ENCODE assay signal across 13 cellular contexts in genomic region chr18:475202-475624, GRCh38. TPM values are rescaled to one million over a fixed set of nuclear protein-coding genes. Genes with fewer than 3 reads are reported as not detected.
DNase-seq lines count a peak whose midpoint lies in the region; ATAC-seq, FAIRE-seq and TF ChIP-seq lines count a peak whose summit lies in the region.
"Had no signal": no experiment of that assay in that cellular context is flagged by ENCODE, and none has a peak within 500 bp of the region (broad histone marks: within the 10 kb centered on the region; RNA-seq: fewer than 3 reads in every experiment).

No MANE protein-coding gene starts in this region.

- H3K27ac Mint-ChIP-seq in activated naive CD4-positive, alpha-beta T cell treated with anti-CD3 and anti-CD28 coated beads, Interleukin-2, amount 10 ng/mL, durations not matched to agents 7 days and 5 days = no peak overlapping the region
- H3K27ac Mint-ChIP-seq in progenitor cell of endocrine pancreas = no peak overlapping the region
- H3K27ac Mint-ChIP-seq: memory B cell had no signal

- no peaks in the 10 kb centered on the region for H3K36me3 ChIP-seq in ACC112 (ENCODE audit: insufficient read depth, low read length)
- peaks cover 4% of the 10 kb centered on the region for H3K36me3 ChIP-seq in NT2/D1 (ENCODE audit: insufficient read depth, insufficient read length, low read length)
- no peaks in the 10 kb centered on the region for H3K36me3 ChIP-seq in endothelial cell of umbilical vein (ENCODE audit: control insufficient read depth in 2 of 2, extremely low read depth in 1 of 2, insufficient read depth in 2 of 2, low read length in 2 of 2)
- peaks cover 0 to 18% of the 10 kb centered on the region in 2 experiments for H3K36me3 ChIP-seq in mesenchymal stem cell (ENCODE audit: control insufficient read depth in 1 of 2, insufficient read depth in 2 of 2, low read depth in 1 of 2, low read length in 2 of 2)
- H3K36me3 ChIP-seq: HAP-1 had no signal

- no peak for ATAC-seq in GM19395 (IDR thresholded peaks at IDR 0.05; ENCODE audit: unreplicated experiment)

- no peaks in the 10 kb centered on the region for H4K20me1 ChIP-seq in endothelial cell of umbilical vein (replicated peaks; ENCODE audit: control insufficient read depth, extremely low read depth, insufficient read depth, low read length)

- POLR2A ChIA-PET in endothelial cell of umbilical vein (lab: Charles Lee) = no interaction called here

- CTCF ChIA-PET in endothelial cell of umbilical vein (lab: Charles Lee) = interaction anchor here (1.2 to 2.3 kb wide), 6 partner anchors 9 to 67 kb away, joined by 3 to 6 read pairs (median 4); no protein-coding TSS in a partner anchor
- CTCF ChIA-PET in activated naive CD4-positive, alpha-beta T cell treated with anti-CD3 and anti-CD28 coated beads, Interleukin-2, amount 10 ng/mL, durations not matched to agents 7 days and 5 days (lab: Charles Lee) = interaction anchor here (1.5 kb wide), 1 partner anchor 240 kb away, joined by 3 read pairs; no protein-coding TSS in a partner anchor

- peak overlapping the region; percentile 43 to 52 for H3K18ac ChIP-seq in mesenchymal stem cell (ENCODE audit: low read depth in 1 of 2, low read length in 2 of 2)

- H2AFZ ChIP-seq in ACC112 (ENCODE audit: low read length, unreplicated experiment) (peak overlapping the region; percentile 6), endothelial cell of umbilical vein (ENCODE audit: low read depth, low read length) (peak overlapping the region; percentile 2), mesenchymal stem cell (ENCODE audit: low read depth, low read length) (no peak overlapping the region)

- no peaks in the 10 kb centered on the region for H3K9me3 Mint-ChIP-seq in activated naive CD4-positive, alpha-beta T cell treated with anti-CD3 and anti-CD28 coated beads, Interleukin-2, amount 10 ng/mL, durations not matched to agents 7 days and 5 days
- no peaks in the 10 kb centered on the region for H3K9me3 Mint-ChIP-seq in progenitor cell of endocrine pancreas (ENCODE audit: low read depth)
- H3K9me3 Mint-ChIP-seq: memory B cell had no signal

- no peak overlapping the region for H2BK12ac ChIP-seq in mesenchymal stem cell (ENCODE audit: low read length in 2 of 2)

- H3K14ac ChIP-seq in mesenchymal stem cell (ENCODE audit: low read length in 2 of 2) = no peak overlapping the region

- H3K4me1 ChIP-seq in ACC112 (ENCODE audit: control insufficient read depth, insufficient read depth, low read length, unreplicated experiment) (peaks cover 61% of the 10 kb centered on the region), NT2/D1 (ENCODE audit: insufficient read depth, insufficient read length) (no peaks in the 10 kb centered on the region), endothelial cell of umbilical vein (ENCODE audit: control insufficient read depth, extremely low read depth, insufficient read depth, low read length) (peaks cover 12% of the 10 kb centered on the region), mesenchymal stem cell (ENCODE audit: control insufficient read depth, insufficient read depth, low read depth, low read length) (peaks cover 23% of the 10 kb centered on the region)
- H3K4me1 ChIP-seq: HAP-1 had no signal

- H2BK5ac ChIP-seq in mesenchymal stem cell (ENCODE audit: low read depth, low read length, poor library complexity, severe bottlenecking) = peak overlapping the region; percentile 57

- H3K4me2 ChIP-seq in endothelial cell of umbilical vein (ENCODE audit: insufficient read depth, low read length) = peak overlapping the region; percentile 2
- H3K4me2 ChIP-seq in mesenchymal stem cell (ENCODE audit: low read length, poor library complexity, severe bottlenecking) = no peak overlapping the region

- no peaks in the 10 kb centered on the region for H3K4me1 Mint-ChIP-seq in activated naive CD4-positive, alpha-beta T cell treated with anti-CD3 and anti-CD28 coated beads, Interleukin-2, amount 10 ng/mL, durations not matched to agents 7 days and 5 days
- peaks cover 17% of the 10 kb centered on the region for H3K4me1 Mint-ChIP-seq in progenitor cell of endocrine pancreas (ENCODE audit: low read depth)
- H3K4me1 Mint-ChIP-seq: memory B cell had no signal

- peak overlapping the region; percentile 27 for H4K8ac ChIP-seq in mesenchymal stem cell (ENCODE audit: low read length)

- BruUV-seq in endothelial cell of umbilical vein (replicated peaks; lab: Mats Ljungman, UMichigan) = no TSS peak

- H3K27ac ChIP-seq in ACC112 (ENCODE audit: low read depth, low read length) = peak overlapping the region; percentile 56
- H3K27ac ChIP-seq in endothelial cell of umbilical vein (ENCODE audit: insufficient read depth, low read depth, low read length) = peak overlapping the region; percentile 29
- H3K27ac ChIP-seq in mesenchymal stem cell (ENCODE audit: low read length, poor library complexity, severe bottlenecking) = peak overlapping the region; percentile 94

- H3K27me3 ChIP-seq in ACC112 (ENCODE audit: insufficient read depth, low read length) = no peaks in the 10 kb centered on the region
- no peaks in the 10 kb centered on the region for H3K27me3 ChIP-seq in NT2/D1 (ENCODE audit: insufficient read depth, insufficient read length)
- no peaks in the 10 kb centered on the region for H3K27me3 ChIP-seq in endothelial cell of umbilical vein (ENCODE audit: control insufficient read depth in 2 of 2, insufficient read depth in 2 of 2, low read length in 2 of 2)
- no peaks in the 10 kb centered on the region for H3K27me3 ChIP-seq in mesenchymal stem cell (ENCODE audit: control insufficient read depth in 1 of 2, insufficient read depth in 1 of 2, low read length in 2 of 2)

- H4K91ac ChIP-seq in mesenchymal stem cell (ENCODE audit: low read length) = no peak overlapping the region

- H3K4ac ChIP-seq in mesenchymal stem cell (ENCODE audit: low read depth in 1 of 2, low read length in 2 of 2) = no peak overlapping the region

- H3K36me3 Mint-ChIP-seq in activated naive CD4-positive, alpha-beta T cell treated with anti-CD3 and anti-CD28 coated beads, Interleukin-2, amount 10 ng/mL, durations not matched to agents 7 days and 5 days = no peaks in the 10 kb centered on the region
- H3K36me3 Mint-ChIP-seq in progenitor cell of endocrine pancreas (ENCODE audit: insufficient read depth) = no peaks in the 10 kb centered on the region
- H3K36me3 Mint-ChIP-seq: memory B cell had no signal

- peaks cover 2% of the 10 kb centered on the region for H3K79me1 ChIP-seq in mesenchymal stem cell (replicated peaks; ENCODE audit: low read length, poor library complexity, severe bottlenecking)

- H3K9me1 ChIP-seq in endothelial cell of umbilical vein (replicated peaks; ENCODE audit: control insufficient read depth, extremely low read depth, insufficient read depth, low read length) = no peaks in the 10 kb centered on the region

- WGBS in mesenchymal stem cell = under 1% methylated on average over 5 of the region's 5 CpGs

- no peaks in the 10 kb centered on the region for H3K9me3 ChIP-seq in NT2/D1 (ENCODE audit: insufficient read depth, low read length)
- no peaks in the 10 kb centered on the region for H3K9me3 ChIP-seq in endothelial cell of umbilical vein (replicated peaks; ENCODE audit: control insufficient read depth, insufficient read depth, low read length)
- no peaks in the 10 kb centered on the region for H3K9me3 ChIP-seq in mesenchymal stem cell (ENCODE audit: control insufficient read depth, low read length)
- H3K9me3 ChIP-seq: HAP-1 had no signal

- H2BK120ac ChIP-seq in mesenchymal stem cell (ENCODE audit: low read depth, low read length) = peak overlapping the region; percentile 39

- TF ChIP-seq CTCF in endothelial cell of umbilical vein (IDR thresholded peaks at IDR 0.05; ENCODE audit: extremely low read depth in 1 of 2, insufficient read depth in 1 of 2, low read depth in 1 of 2, low read length in 2 of 2) = no peak
- no peak for TF ChIP-seq CTCF in progenitor cell of endocrine pancreas (IDR thresholded peaks at IDR 0.05; ENCODE audit: unreplicated experiment)

- H3K23ac ChIP-seq in mesenchymal stem cell (ENCODE audit: low read length in 2 of 2) = no peak overlapping the region

- FAIRE-seq in endothelial cell of umbilical vein (lab: Jason Lieb, UNC) = peak; percentile 89
- no peak for FAIRE-seq in GM19239 (lab: Jason Lieb, UNC)
- FAIRE-seq: colon had no signal

- intact Hi-C loops in endothelial cell of umbilical vein (cut with micrococcal nuclease) = loop anchor here (1.0 to 5.0 kb wide), 5 partner anchors 18 to 137 kb away; no protein-coding TSS in a partner anchor

- H3K79me2 ChIP-seq in ACC112 (ENCODE audit: control insufficient read depth, insufficient read depth, low read length, unreplicated experiment) (no peaks in the 10 kb centered on the region), endothelial cell of umbilical vein (ENCODE audit: control insufficient read depth, insufficient read depth, low read length) (no peaks in the 10 kb centered on the region)

- no peak overlapping the region for H3K4me3 Mint-ChIP-seq in activated naive CD4-positive, alpha-beta T cell treated with anti-CD3 and anti-CD28 coated beads, Interleukin-2, amount 10 ng/mL, durations not matched to agents 7 days and 5 days
- no peak overlapping the region for H3K4me3 Mint-ChIP-seq in progenitor cell of endocrine pancreas (ENCODE audit: low read depth)
- H3K4me3 Mint-ChIP-seq: memory B cell had no signal

- dilution Hi-C loops in endothelial cell of umbilical vein (cut with MboI; ENCODE audit: extremely low pct_ligation_motif_present, low sequenced_read_pairs) = no loop called here

- peaks cover 15% of the 10 kb centered on the region for H3K27me3 Mint-ChIP-seq in activated naive CD4-positive, alpha-beta T cell treated with anti-CD3 and anti-CD28 coated beads, Interleukin-2, amount 10 ng/mL, durations not matched to agents 7 days and 5 days
- H3K27me3 Mint-ChIP-seq in progenitor cell of endocrine pancreas = peaks cover 5% of the 10 kb centered on the region

- H3K9ac ChIP-seq in NT2/D1 (ENCODE audit: insufficient read length, low read depth) = no peak overlapping the region
- H3K9ac ChIP-seq in endothelial cell of umbilical vein (replicated peaks; ENCODE audit: extremely low read depth, insufficient read depth, low read length) = no peak overlapping the region
- H3K9ac ChIP-seq in mesenchymal stem cell (ENCODE audit: low read length) = peak overlapping the region; percentile 64

- no peak for TF ChIP-seq POLR2A in endothelial cell of umbilical vein (IDR thresholded peaks at IDR 0.05; ENCODE audit: low read depth, low read length)

- H2BK15ac ChIP-seq in mesenchymal stem cell (ENCODE audit: low read depth, poor library complexity, severe bottlenecking) = peak overlapping the region; percentile 16

- DNase-seq in NT2/D1 (ENCODE audit: low read depth, low spot score) (peak; percentile 57), endothelial cell of umbilical vein (ENCODE audit: low read depth, low spot score) (peak; percentile 87), mesenchymal stem cell (peak; percentile 74), GM19239 (ENCODE audit: insufficient read length, low spot score) (no peak), progenitor cell of endocrine pancreas (ENCODE audit: low spot score, unreplicated experiment) (no peak)
- DNase-seq in activated naive CD4-positive, alpha-beta T cell treated with anti-CD3 and anti-CD28 coated beads, Interleukin-2, amount 10 ng/mL, durations not matched to agents 7 days and 5 days = no peak
- DNase-seq: activated CD4-positive, alpha-beta T cell treated with anti-CD3 and anti-CD28 coated beads, Interleukin-2, amount 50 U/mL, for 4 hours; KG1 had no signal

- H3K4me3 ChIP-seq in ACC112 (ENCODE audit: low read depth, low read length) = no peak overlapping the region; the same call in 1 of the 2 replicates
- H3K4me3 ChIP-seq in NT2/D1 (ENCODE audit: insufficient read length, low read depth) = no peak overlapping the region
- H3K4me3 ChIP-seq in endothelial cell of umbilical vein (replicated peaks in 1 of 3; ENCODE audit: insufficient read depth in 1 of 3, low read depth in 1 of 3, low read length in 3 of 3) = no peak overlapping the region
- no peak overlapping the region for H3K4me3 ChIP-seq in mesenchymal stem cell (ENCODE audit: insufficient read depth in 1 of 2, low read depth in 1 of 2, low read length in 2 of 2)
- H3K4me3 ChIP-seq: HAP-1 had no signal

- H2AK5ac ChIP-seq in mesenchymal stem cell (ENCODE audit: low read length, severe bottlenecking) = peak overlapping the region; percentile 90

RNA-seq across cellular contexts. Expression of gene COLEC12, which starts 25.3 kb away (rescaled TPM):
- total RNA-seq in endothelial cell of umbilical vein (13.8 and 17.1 TPM in 2 replicates), progenitor cell of endocrine pancreas (0.55 and 0.69 TPM in 2 replicates)
- 7.6 and 8.0 TPM in 2 replicates for polyA plus RNA-seq in endothelial cell of umbilical vein
- 6.0 and 7.4 TPM in 2 replicates for polyA plus RNA-seq in endothelial cell of umbilical vein (2011; cell fraction: cytosol; rRNA removed)
- 8.7 and 11.4 TPM in 2 replicates for polyA plus RNA-seq in endothelial cell of umbilical vein (2011; cell fraction: nucleus; rRNA removed)
- 6.0 and 8.4 TPM in 2 replicates for polyA plus RNA-seq in endothelial cell of umbilical vein (2012)
- 6.6 and 8.5 TPM in 2 replicates for polyA minus RNA-seq in endothelial cell of umbilical vein
- polyA minus RNA-seq in endothelial cell of umbilical vein (2011; cell fraction: cytosol; rRNA and poly(A)+ RNA removed) = not detected
- polyA minus RNA-seq in endothelial cell of umbilical vein (2011; cell fraction: nucleus; rRNA and poly(A)+ RNA removed) = 6.1 and 7.1 TPM in 2 replicates
- polyA plus RNA-seq in mesenchymal stem cell (2013, experiment 1 of 2) = 8.9 TPM
- polyA plus RNA-seq in mesenchymal stem cell (2013, experiment 2 of 2) = 9.2 TPM

Comparison
In these comparisons a context has a peak if more than half of its experiments do, and no peak if none do; other contexts are left out.
1. H3K27ac ChIP-seq: peak in every context shown above with its lines; median percentile 94 in mesenchymal stem cell; 56 in ACC112; 29 in endothelial cell of umbilical vein.
2. DNase-seq: peak in NT2/D1 (single experiment), endothelial cell of umbilical vein (single experiment) and mesenchymal stem cell (single experiment); none in activated naive CD4-positive, alpha-beta T cell treated with anti-CD3 and anti-CD28 coated beads, Interleukin-2, amount 10 ng/mL, durations not matched to agents 7 days and 5 days (single experiment), GM19239 (single experiment) and progenitor cell of endocrine pancreas (single experiment).